In the genomic region with DNA sequence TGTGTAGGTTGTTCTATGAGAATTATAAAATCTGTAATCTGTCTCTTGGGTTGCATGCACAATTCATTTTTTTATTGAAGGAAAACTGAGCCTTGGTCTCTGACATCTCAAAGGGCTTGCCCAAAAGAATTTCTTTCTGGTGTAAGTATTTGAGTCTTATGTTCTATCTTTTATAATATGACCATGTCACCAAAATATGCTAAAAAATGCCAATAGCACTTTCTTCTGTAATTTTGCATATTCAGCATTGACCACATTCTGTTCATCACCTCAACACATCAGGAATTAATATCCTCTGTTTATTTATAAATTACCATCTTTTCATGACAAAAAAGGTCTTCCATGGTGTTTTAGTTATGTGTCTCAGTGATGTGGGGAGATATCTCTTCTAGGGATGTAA, we compare ENCODE assay signal across 19 cellular contexts.
"Had no signal": no experiment of that assay in that cellular context is flagged by ENCODE, and none has a peak within 500 bp of the region (broad histone marks: within the 10 kb centered on the region; RNA-seq: fewer than 3 reads in every experiment).

No MANE protein-coding gene starts in this region.

- FAIRE-seq: islet of Langerhans had no signal

- H3K9me3 ChIP-seq: right atrium auricular region had no signal

- H3K4me3 Mint-ChIP-seq: activated naive CD8-positive, alpha-beta T cell treated with anti-CD3 and anti-CD28 coated beads for 36 hours; activated T-helper 1 cell treated with anti-CD3 and anti-CD28 coated beads, Interleukin-12 subunit alpha, Interleukin-12 subunit beta, Interleukin-2, Interleukin-4 antibody, amounts not matched to agents 30 ng/mL and 10 ng/mL and 1 ng/mL, durations not matched to agents 14 hours and 24 hours and 36 hours; brain; central memory CD8-positive, alpha-beta T cell; effector memory CD8-positive, alpha-beta T cell; natural killer cell; type B pancreatic cell had no signal

- H3K36me3 Mint-ChIP-seq: activated naive CD8-positive, alpha-beta T cell treated with anti-CD3 and anti-CD28 coated beads for 36 hours; brain; natural killer cell; type B pancreatic cell had no signal

- H3K27ac Mint-ChIP-seq: activated naive CD8-positive, alpha-beta T cell treated with anti-CD3 and anti-CD28 coated beads for 36 hours; activated T-helper 1 cell treated with anti-CD3 and anti-CD28 coated beads, Interleukin-12 subunit alpha, Interleukin-12 subunit beta, Interleukin-2, Interleukin-4 antibody, amounts not matched to agents 30 ng/mL and 10 ng/mL and 1 ng/mL, durations not matched to agents 14 hours and 24 hours and 36 hours; effector memory CD8-positive, alpha-beta T cell; natural killer cell; progenitor cell of endocrine pancreas had no signal

- ATAC-seq: effector memory CD8-positive, alpha-beta T cell; left lobe of liver; natural killer cell had no signal

- H3K4me1 Mint-ChIP-seq: activated naive CD8-positive, alpha-beta T cell treated with anti-CD3 and anti-CD28 coated beads for 36 hours; central memory CD8-positive, alpha-beta T cell; natural killer cell had no signal

- H3K9me3 Mint-ChIP-seq: activated naive CD8-positive, alpha-beta T cell treated with anti-CD3 and anti-CD28 coated beads for 36 hours; activated T-helper 1 cell treated with anti-CD3 and anti-CD28 coated beads, Interleukin-12 subunit alpha, Interleukin-12 subunit beta, Interleukin-2, Interleukin-4 antibody, amounts not matched to agents 30 ng/mL and 10 ng/mL and 1 ng/mL, durations not matched to agents 14 hours and 24 hours and 36 hours; brain; type B pancreatic cell had no signal

- H3K36me3 ChIP-seq: right atrium auricular region had no signal

- H3K27ac ChIP-seq: right atrium auricular region had no signal

- H3K27me3 ChIP-seq: right atrium auricular region had no signal

- DNase-seq: activated CD4-positive, alpha-beta T cell treated with anti-CD3 and anti-CD28 coated beads for 48 hours; activated CD8-positive, alpha-beta memory T cell treated with anti-CD3 and anti-CD28 coated beads for 24 hours; activated naive CD8-positive, alpha-beta T cell treated with anti-CD3 and anti-CD28 coated beads for 36 hours; amygdala; cortex of kidney; effector memory CD8-positive, alpha-beta T cell; natural killer cell; stimulated activated CD4-positive, alpha-beta T cell treated with anti-CD3 and anti-CD28 coated beads, Interleukin-4, amount 100 ng/mL, for 24 hours; stimulated activated naive CD4-positive, alpha-beta T cell treated with Interleukin-2 at 50 U/mL for 16 hours; T-helper 2 cell had no signal

- H3K27me3 Mint-ChIP-seq: activated naive CD8-positive, alpha-beta T cell treated with anti-CD3 and anti-CD28 coated beads for 36 hours; central memory CD8-positive, alpha-beta T cell; effector memory CD8-positive, alpha-beta T cell; type B pancreatic cell had no signal

- H3K4me1 ChIP-seq: right atrium auricular region had no signal

- H3K4me3 ChIP-seq: right atrium auricular region, skin epidermis had no signal
